1 cellular context compared by ENCODE assay signal in genomic region chr14:54133896-54134295, GRCh38.
TF ChIP-seq lines count a peak whose summit lies in the region.

No MANE protein-coding gene starts in this region.

TF ChIP-seq in HepG2, 621 proteins besides CTCF, POLR2A, EP300 and RAD21 (continued from another document and continues in another):
- peak; percentile 59 for TF ChIP-seq GATAD1 (CRISPR knock-in tag; IDR thresholded peaks at IDR 0.05)
- peak; percentile 95 for TF ChIP-seq MIER3 (CRISPR knock-in tag; IDR thresholded peaks at IDR 0.05; ENCODE audit: borderline replicate concordance)
- peak; percentile 95 for TF ChIP-seq SALL1 (CRISPR knock-in tag; IDR thresholded peaks at IDR 0.05)
- peak; percentile 98 for TF ChIP-seq ARID5B (CRISPR knock-in tag; IDR thresholded peaks at IDR 0.05)
- TF ChIP-seq DNMT3B (CRISPR knock-in tag; conservative IDR thresholded peaks at IDR 0.05): peak; percentile 78; the same call in 1 of the 2 replicates
- TF ChIP-seq SMAD3 (CRISPR knock-in tag; IDR thresholded peaks at IDR 0.05): peak; percentile 96
- peak; percentile 99 for TF ChIP-seq CEBPG (CRISPR knock-in tag; IDR thresholded peaks at IDR 0.05)
- TF ChIP-seq KLF6 (CRISPR knock-in tag; IDR thresholded peaks at IDR 0.05): no peak; the same call in 1 of the 2 replicates
- TF ChIP-seq SALL2 (CRISPR knock-in tag; IDR thresholded peaks at IDR 0.05): no peak
- TF ChIP-seq ZNF562 (CRISPR knock-in tag; IDR thresholded peaks at IDR 0.05; ENCODE audit: borderline replicate concordance): no peak
- no peak for TF ChIP-seq MTA3 (CRISPR knock-in tag; IDR thresholded peaks at IDR 0.05)
- TF ChIP-seq SKI (IDR thresholded peaks at IDR 0.05; ENCODE audit: partially characterized antibody): peak; percentile 73
- TF ChIP-seq ZNF513 (CRISPR knock-in tag; conservative IDR thresholded peaks at IDR 0.05): no peak
- peak; percentile 68 for TF ChIP-seq GFI1 (CRISPR knock-in tag; IDR thresholded peaks at IDR 0.05; ENCODE audit: borderline replicate concordance)
- TF ChIP-seq POLR2AphosphoS5 (IDR thresholded peaks at IDR 0.05; ENCODE audit: low read depth, low read length): no peak; the same call in 1 of the 2 replicates
- no peak for TF ChIP-seq ZNF646 (CRISPR knock-in tag; IDR thresholded peaks at IDR 0.05)
- TF ChIP-seq ZNF432 (CRISPR knock-in tag; IDR thresholded peaks at IDR 0.05; ENCODE audit: borderline replicate concordance): no peak
- TF ChIP-seq BRD4 (CRISPR knock-in tag; IDR thresholded peaks at IDR 0.05): peak; percentile 80
- no peak for TF ChIP-seq RFXANK (CRISPR knock-in tag; IDR thresholded peaks at IDR 0.05)
- no peak for TF ChIP-seq SNAPC4 (CRISPR knock-in tag; IDR thresholded peaks at IDR 0.05)
- TF ChIP-seq ZFP41 (CRISPR knock-in tag; IDR thresholded peaks at IDR 0.05; ENCODE audit: borderline replicate concordance): no peak
- TF ChIP-seq YEATS4 (CRISPR knock-in tag; IDR thresholded peaks at IDR 0.05; ENCODE audit: borderline replicate concordance): 0 out of 2 replicates have a peak, but pooled peaks have one; percentile 46
- TF ChIP-seq NCOA1 (CRISPR knock-in tag; IDR thresholded peaks at IDR 0.05): no peak
- no peak for TF ChIP-seq ZNF317 (CRISPR knock-in tag; IDR thresholded peaks at IDR 0.05)
- no peak for TF ChIP-seq PHF5A (CRISPR knock-in tag; IDR thresholded peaks at IDR 0.05; ENCODE audit: low read depth, unreplicated experiment)
- TF ChIP-seq RARA (CRISPR knock-in tag; IDR thresholded peaks at IDR 0.05): peak; percentile 89
- TF ChIP-seq MLXIP (CRISPR knock-in tag; IDR thresholded peaks at IDR 0.05; ENCODE audit: borderline replicate concordance): no peak
- 0 out of 2 replicates have a peak, but pooled peaks have one; percentile 30 for TF ChIP-seq ZNF616 (CRISPR knock-in tag; IDR thresholded peaks at IDR 0.05; ENCODE audit: low read depth)
- peak; percentile 72 for TF ChIP-seq ZNF414 (CRISPR knock-in tag; IDR thresholded peaks at IDR 0.05)
- no peak for TF ChIP-seq ZNF577 (CRISPR knock-in tag; IDR thresholded peaks at IDR 0.05; ENCODE audit: borderline replicate concordance, low read depth)
- TF ChIP-seq SMARCE1 (IDR thresholded peaks at IDR 0.05; ENCODE audit: borderline replicate concordance): no peak
- no peak for TF ChIP-seq DR1 (CRISPR knock-in tag; IDR thresholded peaks at IDR 0.05)
- peak; percentile 65; the same call in 1 of the 2 replicates for TF ChIP-seq CSRNP1 (CRISPR knock-in tag; IDR thresholded peaks at IDR 0.05)
- 0 out of 2 replicates have a peak, but pooled peaks have one; percentile 29 for TF ChIP-seq ZNF709 (CRISPR knock-in tag; IDR thresholded peaks at IDR 0.05)
- TF ChIP-seq ZSCAN21 (CRISPR knock-in tag; IDR thresholded peaks at IDR 0.05; ENCODE audit: borderline replicate concordance): no peak
- TF ChIP-seq ZNF34 (CRISPR knock-in tag; IDR thresholded peaks at IDR 0.05; ENCODE audit: borderline replicate concordance): no peak
- peak; percentile 76; the same call in 1 of the 2 replicates for TF ChIP-seq CREM (IDR thresholded peaks at IDR 0.05)
- no peak for TF ChIP-seq CREM (CRISPR knock-in tag; IDR thresholded peaks at IDR 0.05)
- peak; percentile 78 for TF ChIP-seq THAP11 (CRISPR knock-in tag; IDR thresholded peaks at IDR 0.05)
